8 cellular contexts compared by ENCODE assay signal in genomic region chr2:27683390-27684071, GRCh38. TPM values are rescaled to one million over a fixed set of nuclear protein-coding genes. Genes with fewer than 3 reads are reported as not detected.
DNase-seq lines count a peak whose midpoint lies in the region; ATAC-seq and TF ChIP-seq lines count a peak whose summit lies in the region.

No MANE protein-coding gene starts in this region.

- no peaks in the 10 kb centered on the region for H3K9me3 ChIP-seq in ascending aorta
- H3K9me3 ChIP-seq in skeletal muscle satellite cell (replicated peaks; ENCODE audit: low read length) = no peaks in the 10 kb centered on the region

- H3K27ac ChIP-seq in ascending aorta = peak overlapping the region; percentile 89 to 93

- H3K36me3 ChIP-seq in ascending aorta (peaks cover 37 to 54% of the 10 kb centered on the region in 2 donors), skeletal muscle satellite cell (ENCODE audit: insufficient read depth, low read length) (peaks cover 31% of the 10 kb centered on the region)

- intact Hi-C loops in ascending aorta (cut with DNase I) = loop anchor here (5.0 to 10.0 kb wide), 2 partner anchors 769 to 881 kb away; no protein-coding TSS in a partner anchor

- H3K27me3 ChIP-seq in ascending aorta (no peaks in the 10 kb centered on the region), skeletal muscle satellite cell (ENCODE audit: control insufficient read depth, insufficient read depth, low read length) (no peaks in the 10 kb centered on the region)

- H3K4me3 ChIP-seq in ascending aorta (no peak overlapping the region), skeletal muscle satellite cell (ENCODE audit: low read length) (no peak overlapping the region)

- ATAC-seq in HG02798 (IDR thresholded peaks at IDR 0.05; ENCODE audit: poor library complexity, unreplicated experiment) (peak; percentile 79), GM19395 (IDR thresholded peaks at IDR 0.05; ENCODE audit: unreplicated experiment) (no peak)

- H3K9ac ChIP-seq in skeletal muscle satellite cell (ENCODE audit: low read depth, low read length) = peak overlapping the region; percentile 58

- H3K4me2 ChIP-seq in skeletal muscle satellite cell (ENCODE audit: low read length) = no peak overlapping the region

- peak; percentile 85 to 89 (median 88) for TF ChIP-seq CTCF in ascending aorta (IDR thresholded peaks at IDR 0.05)

- DNase-seq in ELR (ENCODE audit: low read depth) (peak; percentile 94), NCI-H2081 (lab: John Stamatoyannopoulos, UW) (peak; percentile 93 to 96), T-helper 22 cell (ENCODE audit: low read depth) (peak; percentile 66), ascending aorta (ENCODE audit: low spot score in 2 of 2) (peak in 1 of 2 donors; percentile 90), hypothalamus (lab: John Stamatoyannopoulos, UW) (peak in 30 of 51 donors; percentile 1 to 80 (median 19))

- peaks cover 9 to 16% of the 10 kb centered on the region in 2 donors for H3K4me1 ChIP-seq in ascending aorta
- H3K4me1 ChIP-seq in skeletal muscle satellite cell (ENCODE audit: control insufficient read depth, insufficient read depth, low read length) = peaks cover 28% of the 10 kb centered on the region

RNA-seq across cellular contexts. Expression of gene SLC4A1AP, which starts 19.8 kb away (rescaled TPM):
- total RNA-seq in ascending aorta = 26.8 TPM
- 25.3 and 29.9 TPM in 2 replicates for total RNA-seq in skeletal muscle satellite cell (2012; rRNA removed)

RNA-seq across cellular contexts. Expression of gene SUPT7L, which starts 20.1 kb away (rescaled TPM):
- total RNA-seq in ascending aorta = 6.1 TPM
- 25.1 and 26.6 TPM in 2 replicates for total RNA-seq in skeletal muscle satellite cell (2012; rRNA removed)

RNA-seq across cellular contexts. Expression of gene GPN1, which starts 54.7 kb away (rescaled TPM):
- 13.1 TPM for total RNA-seq in ascending aorta
- total RNA-seq in skeletal muscle satellite cell (2012; rRNA removed) = 44.6 and 48.5 TPM in 2 replicates

RNA-seq across cellular contexts. Expression of gene CCDC121, which starts 54.7 kb away (rescaled TPM):
- total RNA-seq in ascending aorta = 8.0 TPM
- total RNA-seq in skeletal muscle satellite cell (2012; rRNA removed) = 0.25 and 1.1 TPM in 2 replicates
